In the genomic region with DNA sequence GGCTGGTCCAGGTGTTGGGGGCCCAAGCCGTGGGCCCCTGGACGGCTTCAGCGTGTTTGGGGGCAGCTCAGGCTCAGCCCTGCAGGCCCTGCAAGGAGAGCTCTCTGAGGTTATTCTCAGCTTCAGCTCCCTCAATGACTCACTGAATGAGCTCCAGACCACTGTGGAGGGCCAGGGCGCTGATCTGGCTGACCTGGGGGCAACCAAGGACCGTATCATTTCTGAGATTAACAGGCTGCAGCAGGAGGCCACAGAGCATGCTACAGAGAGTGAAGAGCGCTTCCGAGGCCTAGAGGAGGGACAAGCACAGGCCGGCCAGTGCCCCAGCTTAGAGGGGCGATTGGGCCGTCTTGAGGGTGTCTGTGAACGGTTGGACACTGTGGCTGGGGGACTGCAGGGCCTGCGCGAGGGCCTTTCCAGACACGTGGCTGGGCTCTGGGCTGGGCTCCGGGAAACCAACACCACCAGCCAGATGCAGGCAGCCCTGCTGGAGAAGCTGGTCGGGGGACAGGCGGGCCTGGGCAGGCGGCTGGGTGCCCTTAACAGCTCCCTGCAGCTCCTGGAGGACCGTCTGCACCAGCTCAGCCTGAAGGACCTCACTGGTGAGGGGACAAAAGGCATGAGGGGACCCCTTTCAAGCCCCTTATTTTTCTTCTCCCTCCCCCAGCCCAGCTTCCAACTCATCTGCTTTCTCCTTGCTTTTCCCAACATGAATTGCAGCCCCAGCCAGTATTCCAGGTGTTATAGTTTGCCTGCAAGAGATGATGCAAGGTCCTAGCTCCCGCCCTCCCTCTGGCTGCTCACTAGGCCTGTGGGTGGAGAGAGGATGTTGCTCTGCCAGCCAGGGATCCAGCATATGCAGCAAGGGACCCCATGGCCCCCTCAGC, we compare ENCODE assay signal across 8 cellular contexts. TPM values are rescaled to one million over a fixed set of nuclear protein-coding genes. Genes with fewer than 3 reads are reported as not detected.
DNase-seq lines count a peak whose midpoint lies in the region; ATAC-seq, FAIRE-seq and TF ChIP-seq lines count a peak whose summit lies in the region.
"Had no signal": no experiment of that assay in that cellular context is flagged by ENCODE, and none has a peak within 500 bp of the region (broad histone marks: within the 10 kb centered on the region; RNA-seq: fewer than 3 reads in every experiment).

No MANE protein-coding gene starts in this region.

- no peak for TF ChIP-seq POLR2A in gastroesophageal sphincter (IDR thresholded peaks at IDR 0.05)

- H4K20me1 ChIP-seq in BLaER1 treated with 17β-estradiol and CSF1 and Interleukin-3, amounts not matched to agents 10 nM and 100 nM = peaks cover 0 to 57% (median 27%) of the 10 kb centered on the region in 11 experiments; a peak in 13 of 22 replicates

- peaks cover 24 to 47% (median 31%) of the 10 kb centered on the region in 11 experiments for H3K36me3 ChIP-seq in BLaER1 treated with 17β-estradiol and CSF1 and Interleukin-3, amounts not matched to agents 10 nM and 100 nM
- peaks cover 0 to 19% of the 10 kb centered on the region in 2 donors for H3K36me3 ChIP-seq in gastroesophageal sphincter

- DNase-seq in MV-4-11 (lab: John Stamatoyannopoulos, UW) = peak; percentile 9
- no peak for DNase-seq in stimulated activated CD4-positive, alpha-beta T cell treated with anti-CD3 and anti-CD28 coated beads, Interleukin-4, amount 100 ng/mL, for 24 hours
- no peak for DNase-seq in frontal cortex (ENCODE audit: low spot score in 2 of 2)
- DNase-seq in NCI-H345 treated with DMSO at 0.1 percent for 48 hours (lab: John Stamatoyannopoulos, UW; ENCODE audit: unreplicated experiment) = no peak
- DNase-seq: midbrain had no signal

- no peak for FAIRE-seq in frontal cortex (lab: Jason Lieb, UNC)
- FAIRE-seq: G401.6 had no signal

- peaks cover 65 to 92% (median 82%) of the 10 kb centered on the region in 10 experiments for H3K4me1 ChIP-seq in BLaER1 treated with 17β-estradiol and CSF1 and Interleukin-3, amounts not matched to agents 10 nM and 100 nM
- peaks cover 6 to 97% (median 37%) of the 10 kb centered on the region in 3 donors for H3K4me1 ChIP-seq in gastroesophageal sphincter

- peak overlapping the region in 8 of 11 experiments; percentile 77 to 92 (median 83); a peak in 16 of 22 replicates for H3K27ac ChIP-seq in BLaER1 treated with 17β-estradiol and CSF1 and Interleukin-3, amounts not matched to agents 10 nM and 100 nM
- H3K27ac ChIP-seq in gastroesophageal sphincter = peak overlapping the region in 3 of 4 donors; percentile 12 to 98 (median 96)

- TF ChIP-seq EP300 in gastroesophageal sphincter (IDR thresholded peaks at IDR 0.05) = no peak

- H3K9me3 ChIP-seq in BLaER1 treated with 17β-estradiol and CSF1 and Interleukin-3, amounts not matched to agents 10 nM and 100 nM (replicated peaks in 1 of 11) = no peaks in the 10 kb centered on the region
- H3K9me3 ChIP-seq in gastroesophageal sphincter = no peaks in the 10 kb centered on the region

- no peaks in the 10 kb centered on the region for H3K27me3 ChIP-seq in BLaER1 treated with 17β-estradiol and CSF1 and Interleukin-3, amounts not matched to agents 10 nM and 100 nM
- no peaks in the 10 kb centered on the region for H3K27me3 ChIP-seq in gastroesophageal sphincter

- no peak for ATAC-seq in gastroesophageal sphincter

- 38 to 70% methylated on average over 1 to 8 of the region's 20 CpGs for WGBS in gastroesophageal sphincter (ENCODE audit: low coverage in 1 of 2), 2 donors

- TF ChIP-seq CTCF in gastroesophageal sphincter (IDR thresholded peaks at IDR 0.05) = no peak

- H3K9ac ChIP-seq in BLaER1 treated with 17β-estradiol and CSF1 and Interleukin-3, amounts not matched to agents 10 nM and 100 nM = peak overlapping the region; percentile 64 to 89 (median 78); a peak in 19 of 22 replicates

- peak overlapping the region; percentile 88 to 100 (median 99) for H3K4me2 ChIP-seq in BLaER1 treated with 17β-estradiol and CSF1 and Interleukin-3, amounts not matched to agents 10 nM and 100 nM

- H3K4me3 ChIP-seq in BLaER1 treated with 17β-estradiol and CSF1 and Interleukin-3, amounts not matched to agents 10 nM and 100 nM = no peak overlapping the region
- no peak overlapping the region for H3K4me3 ChIP-seq in gastroesophageal sphincter

RNA-seq across cellular contexts. Expression of gene KHK, which starts 2.9 kb away (rescaled TPM):
- total RNA-seq in gastroesophageal sphincter = 1 to 10 TPM; 1.2 to 6.1 (median 1.9) TPM
- 4.9 TPM for total RNA-seq in frontal cortex

RNA-seq across cellular contexts. Expression of gene EMILIN1, which starts 5.2 kb away (rescaled TPM):
- 100 to 1,000 TPM in 3 of 4 donors, 10 to 100 TPM in 1; 94.1 to 257 (median 174) TPM for total RNA-seq in gastroesophageal sphincter
- 4.1 TPM for total RNA-seq in frontal cortex

RNA-seq across cellular contexts. Expression of gene OST4, which starts 12.2 kb away (rescaled TPM):
- 100 to 1,000 TPM; 201 to 353 (median 221) TPM for total RNA-seq in gastroesophageal sphincter
- 163 TPM for total RNA-seq in frontal cortex

RNA-seq across cellular contexts. Expression of gene AGBL5, which starts 32.2 kb away (rescaled TPM):
- total RNA-seq in gastroesophageal sphincter (10 to 100 TPM; 16.2 to 31.7 (median 23.0) TPM), frontal cortex (13.5 TPM)

RNA-seq across cellular contexts. Expression of gene CGREF1, which starts 35.3 kb away (rescaled TPM):
- total RNA-seq in gastroesophageal sphincter (1 to 10 TPM in 1 of 4 donors, not detected in 3; 1.0 TPM), frontal cortex (18.3 TPM)

Comparison
In these comparisons a context has a peak if more than half of its experiments do, and no peak if none do; other contexts are left out.
1. RNA of gene EMILIN1, which starts 5.2 kb away (total RNA-seq): 94.1 to 257 TPM in gastroesophageal sphincter; 4.1 TPM in frontal cortex (single experiment); every median in the first group is over 10 times any median in the second.